ENCODE assay signal across 12 cellular contexts in the genomic region with DNA sequence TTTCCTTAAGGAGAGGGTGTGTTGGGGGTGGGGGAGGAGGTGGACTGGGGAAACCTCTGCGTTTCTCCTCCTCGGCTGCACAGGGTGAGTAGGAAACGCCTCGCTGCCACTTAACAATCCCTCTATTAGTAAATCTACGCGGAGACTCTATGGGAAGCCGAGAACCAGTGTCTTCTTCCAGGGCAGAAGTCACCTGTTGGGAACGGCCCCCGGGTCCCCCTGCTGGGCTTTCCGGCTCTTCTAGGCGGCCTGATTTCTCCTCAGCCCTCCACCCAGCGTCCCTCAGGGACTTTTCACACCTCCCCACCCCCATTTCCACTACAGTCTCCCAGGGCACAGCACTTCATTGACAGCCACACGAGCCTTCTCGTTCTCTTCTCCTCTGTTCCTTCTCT. TPM values are rescaled to one million over a fixed set of nuclear protein-coding genes. Genes with fewer than 3 reads are reported as not detected.
DNase-seq lines count a peak whose midpoint lies in the region; ATAC-seq and TF ChIP-seq lines count a peak whose summit lies in the region.
"Had no signal": no experiment of that assay in that cellular context is flagged by ENCODE, and none has a peak within 500 bp of the region (broad histone marks: within the 10 kb centered on the region; RNA-seq: fewer than 3 reads in every experiment).

No MANE protein-coding gene starts in this region.

- no peaks in the 10 kb centered on the region for H3K36me3 ChIP-seq in OCI-LY1 (ENCODE audit: insufficient read depth, low read length)
- H3K36me3 ChIP-seq in MG63 = no peaks in the 10 kb centered on the region

- no peak overlapping the region for H3K9ac ChIP-seq in OCI-LY1 (ENCODE audit: low read length)

- H3K9me3 Mint-ChIP-seq in immature natural killer cell = peaks cover 0 to 9% (median 0%) of the 10 kb centered on the region in 6 donors

- peaks cover 60 to 80% (median 76%) of the 10 kb centered on the region in 3 donors for H3K27me3 Mint-ChIP-seq in immature natural killer cell (ENCODE audit: low read depth in 3 of 3)

- H3K4me3 ChIP-seq in AG09309 (ENCODE audit: control insufficient read depth, low read depth, low read length) (peak overlapping the region; percentile 35), OCI-LY1 (ENCODE audit: low read depth, low read length, poor library complexity, severe bottlenecking) (peak overlapping the region; percentile 9), MG63 (no peak overlapping the region)

- TF ChIP-seq CTCF in AG09309 (IDR thresholded peaks at IDR 0.05; ENCODE audit: control insufficient read depth, insufficient read depth, low read depth, low read length, missing control alignments) = peak; percentile 21
- no peak for TF ChIP-seq CTCF in GM10266 (IDR thresholded peaks at IDR 0.05; ENCODE audit: control insufficient read depth, insufficient read depth, low read depth, missing control alignments)
- no peak for TF ChIP-seq CTCF in OCI-LY1 (IDR thresholded peaks at IDR 0.05; ENCODE audit: low read length)

- ATAC-seq in GM18870 (IDR thresholded peaks at IDR 0.05; ENCODE audit: unreplicated experiment) (no peak), HG02763 (IDR thresholded peaks at IDR 0.05; ENCODE audit: unreplicated experiment) (no peak)
- ATAC-seq: Right ventricle myocardium inferior had no signal

- H3K4me3 Mint-ChIP-seq in immature natural killer cell = peak overlapping the region in 3 of 5 donors; percentile 27 to 56 (median 41)

- no peak overlapping the region for H3K27ac Mint-ChIP-seq in immature natural killer cell

- H3K4me1 Mint-ChIP-seq in immature natural killer cell = peaks cover 32 to 49% of the 10 kb centered on the region in 2 donors

- H4K20me1 ChIP-seq in OCI-LY1 (ENCODE audit: insufficient read depth, low read length) = no peaks in the 10 kb centered on the region

- no peaks in the 10 kb centered on the region for H3K9me3 ChIP-seq in OCI-LY1 (ENCODE audit: low read length)
- no peaks in the 10 kb centered on the region for H3K9me3 ChIP-seq in MG63

- H3K9me2 ChIP-seq in OCI-LY1 (ENCODE audit: low read depth, low read length) = no peaks in the 10 kb centered on the region

- 0 out of 2 replicates have a peak, but pooled peaks cover 3% of the 10 kb centered on the region for H3F3A ChIP-seq in OCI-LY1 (ENCODE audit: insufficient read depth, low read length)

- peak overlapping the region; percentile 69; the same call in 1 of the 2 replicates for H3K4me2 ChIP-seq in OCI-LY1 (ENCODE audit: low read length)

- intact Hi-C loops in posterior cingulate gyrus (cut with DNase I) = no loop called here

- DNase-seq in AG09309 (ENCODE audit: low read depth) = no peak
- peak; percentile 38 for DNase-seq in GM10266 (ENCODE audit: extremely low spot score)
- no peak for DNase-seq in immature natural killer cell
- DNase-seq in posterior cingulate gyrus = no peak
- DNase-seq in MG63 = no peak
- DNase-seq: dermis blood vessel endothelial cell, Kasumi-1 had no signal

- no peaks in the 10 kb centered on the region for H3K79me2 ChIP-seq in OCI-LY1 (ENCODE audit: insufficient read depth, low read length)

- peaks cover 27% of the 10 kb centered on the region for H3K4me1 ChIP-seq in OCI-LY1 (ENCODE audit: insufficient read depth, low read length, severe bottlenecking)

- no peak overlapping the region for H2AFZ ChIP-seq in OCI-LY1 (ENCODE audit: low read length)

- peaks cover 0 to under 1% (median 0%) of the 10 kb centered on the region in 3 donors for H3K36me3 Mint-ChIP-seq in immature natural killer cell

- H3K27me3 ChIP-seq in OCI-LY1 (ENCODE audit: insufficient read depth, low read length) = peaks cover 12% of the 10 kb centered on the region
- H3K27me3 ChIP-seq in MG63 = peaks cover 18% of the 10 kb centered on the region

- H3K27ac ChIP-seq in OCI-LY1 (ENCODE audit: low read depth, low read length, poor library complexity, severe bottlenecking) = no peak overlapping the region

RNA-seq across cellular contexts. Expression of a gene that starts 2.1 kb away (rescaled TPM):
- not detected for polyA plus RNA-seq in immature natural killer cell
- total RNA-seq in MG63 (2014; rRNA removed; shearing (Covaris generic); ENCODE audit: low replicate concordance) = not detected in 2 replicates
- total RNA-seq: dermis blood vessel endothelial cell, posterior vena cava, Right ventricle myocardium inferior had no signal
